In genomic region chr2:241540766-241541561, GRCh38 we compare ENCODE assay signal across 7 cellular contexts. TPM values are rescaled to one million over a fixed set of nuclear protein-coding genes. Genes with fewer than 3 reads are reported as not detected.
A peak's percentile ranks its signal among the peaks of the same experiment; 100 is the strongest.
DNase-seq lines count a peak whose midpoint lies in the region; ATAC-seq and TF ChIP-seq lines count a peak whose summit lies in the region.

No MANE protein-coding gene starts in this region.

- no peaks in the 10 kb centered on the region for H3K9me3 ChIP-seq in GM23248 (ENCODE audit: low read depth)
- H3K9me3 ChIP-seq in heart left ventricle: no peaks in the 10 kb centered on the region

- H3K27me3 ChIP-seq in GM23248 (replicated peaks; ENCODE audit: insufficient read depth) (peaks cover 6% of the 10 kb centered on the region), heart left ventricle (peaks cover 0 to 26% (median 6%) of the 10 kb centered on the region in 9 donors), rectal smooth muscle tissue (ENCODE audit: control insufficient read depth, insufficient read depth, low read length) (peaks cover 21% of the 10 kb centered on the region)

- DNase-seq in GM23248 (peak; percentile 64), SK-MEL-5 (ENCODE audit: low read depth, low spot score) (peak; percentile 26), heart left ventricle (peak in 4 of 5 donors; percentile 41 to 75 (median 48)), middle frontal gyrus (ENCODE audit: extremely low spot score, low spot score) (no peak)
- peak; percentile 73 for DNase-seq in activated naive CD8-positive, alpha-beta T cell treated with anti-CD3 and anti-CD28 coated beads for 36 hours

- H3K9ac ChIP-seq in GM23248: no peak overlapping the region
- H3K9ac ChIP-seq in rectal smooth muscle tissue (ENCODE audit: low read length): no peak overlapping the region

- peak overlapping the region; percentile 35 for H3K4me3 Mint-ChIP-seq in activated naive CD8-positive, alpha-beta T cell treated with anti-CD3 and anti-CD28 coated beads for 36 hours

- H2AFZ ChIP-seq in GM23248: peak overlapping the region; percentile 27

- TF ChIP-seq CTCF in heart left ventricle (IDR thresholded peaks at IDR 0.05): no peak

- no peak overlapping the region for H3K4me2 ChIP-seq in GM23248 (ENCODE audit: unreplicated experiment)

- TF ChIP-seq POLR2A in heart left ventricle (IDR thresholded peaks at IDR 0.05): no peak

- no peaks in the 10 kb centered on the region for H3K9me3 Mint-ChIP-seq in activated naive CD8-positive, alpha-beta T cell treated with anti-CD3 and anti-CD28 coated beads for 36 hours

- H3K36me3 ChIP-seq in GM23248 (ENCODE audit: low read depth): no peaks in the 10 kb centered on the region
- no peaks in the 10 kb centered on the region for H3K36me3 ChIP-seq in heart left ventricle
- H3K36me3 ChIP-seq in rectal smooth muscle tissue (ENCODE audit: control insufficient read depth, insufficient read depth, low read length): no peaks in the 10 kb centered on the region
- no peaks in the 10 kb centered on the region for H3K36me3 ChIP-seq in urinary bladder (ENCODE audit: insufficient read depth)

- ATAC-seq in heart left ventricle: peak in 3 of 4 donors; percentile 49 to 79 (median 70)

- WGBS in GM23248 (ENCODE audit: low coverage in 1 of 2, low lambda C conversion rate in 2 of 2, missing lambda C conversion rate in 2 of 2), 2 experiments: 16 to 22% methylated on average over 35 to 58 of the region's 68 CpGs
- WGBS in heart left ventricle, 4 donors: 10 to 20% (median 11%) methylated on average over 26 to 68 of the region's 68 CpGs
- WGBS in urinary bladder: 5% methylated on average over 68 of the region's 68 CpGs

- no peak overlapping the region for H3K27ac ChIP-seq in GM23248
- H3K27ac ChIP-seq in heart left ventricle: peak overlapping the region in 2 of 12 donors; percentile 43 to 79
- no peak overlapping the region for H3K27ac ChIP-seq in rectal smooth muscle tissue (ENCODE audit: low read depth, low read length)
- H3K27ac ChIP-seq in urinary bladder (ENCODE audit: low read depth): no peak overlapping the region

- no peaks in the 10 kb centered on the region for H4K20me1 ChIP-seq in GM23248 (ENCODE audit: insufficient read depth)

- no peaks in the 10 kb centered on the region for H3K36me3 Mint-ChIP-seq in activated naive CD8-positive, alpha-beta T cell treated with anti-CD3 and anti-CD28 coated beads for 36 hours

- H3K4me1 Mint-ChIP-seq in activated naive CD8-positive, alpha-beta T cell treated with anti-CD3 and anti-CD28 coated beads for 36 hours: no peaks in the 10 kb centered on the region

- intact Hi-C loops in heart left ventricle (cut with DNase I): no loop called here

- H3K27me3 Mint-ChIP-seq in activated naive CD8-positive, alpha-beta T cell treated with anti-CD3 and anti-CD28 coated beads for 36 hours: peaks cover 27% of the 10 kb centered on the region

- H3K4me3 ChIP-seq in GM23248 (peak overlapping the region; percentile 30), heart left ventricle (peak overlapping the region; percentile 14 to 56 (median 44)), rectal smooth muscle tissue (ENCODE audit: low read length) (peak overlapping the region; percentile 44), urinary bladder (ENCODE audit: low read depth, low read length) (peak overlapping the region; percentile 35)

- H3K9me2 ChIP-seq in GM23248 (ENCODE audit: insufficient read depth): no peaks in the 10 kb centered on the region

- no peaks in the 10 kb centered on the region for H3K79me2 ChIP-seq in GM23248 (ENCODE audit: insufficient read depth)

- in situ Hi-C loops in GM23248 (cut with MboI) (no loop called here), SK-MEL-5 (cut with HindIII; ENCODE audit: low pct_unique_long_range_greater_than_20kb, low sequenced_read_pairs) (no loop called here)

- H3F3A ChIP-seq in GM23248 (ENCODE audit: insufficient read depth): peaks cover 14% of the 10 kb centered on the region; the same call in 1 of the 2 replicates

- H3K4me1 ChIP-seq in GM23248 (ENCODE audit: insufficient read depth) (no peaks in the 10 kb centered on the region), heart left ventricle (peaks cover 0 to 29% (median 14%) of the 10 kb centered on the region in 12 donors), rectal smooth muscle tissue (ENCODE audit: control insufficient read depth, insufficient read depth, low read length) (no peaks in the 10 kb centered on the region), urinary bladder (ENCODE audit: insufficient read depth) (no peaks in the 10 kb centered on the region)

- H3K27ac Mint-ChIP-seq in activated naive CD8-positive, alpha-beta T cell treated with anti-CD3 and anti-CD28 coated beads for 36 hours: no peak overlapping the region

RNA-seq across cellular contexts. Expression of gene BOK, which starts 17.6 kb away (rescaled TPM):
- total RNA-seq in GM23248 (2014; rRNA removed; shearing (Covaris generic)): 36.0 and 46.6 TPM in 2 replicates
- polyA plus RNA-seq in GM23248 (2016; fragmentation: Nextera tagmentation; extraction: Ambion mirVana) (28.0 and 28.1 TPM in 2 replicates), heart left ventricle (1 to 10 TPM; 1.4 to 9.6 TPM), urinary bladder (95.8 TPM)
- 9.0 and 10.6 TPM in 2 replicates for total RNA-seq in SK-MEL-5 (2014; rRNA removed; shearing (Covaris generic))
- 27.7 and 27.8 TPM in 2 replicates for polyA plus RNA-seq in SK-MEL-5 (2015; cell fraction: cytosol; rRNA removed)
- 20.4 and 23.3 TPM in 2 replicates for polyA plus RNA-seq in SK-MEL-5 (2015; cell fraction: nucleus; rRNA removed)
- total RNA-seq in activated naive CD8-positive, alpha-beta T cell treated with anti-CD3 and anti-CD28 coated beads for 36 hours: under 1 TPM in 1 of 2 experiments, not detected in 1; 0.08 TPM
- total RNA-seq in heart left ventricle (10 to 100 TPM in 3 of 9 donors, 1 to 10 TPM in 6; 1.7 to 22.3 (median 8.4) TPM), urinary bladder (16.7 TPM)

RNA-seq across cellular contexts. Expression of gene STK25, which starts 32.6 kb away (rescaled TPM):
- total RNA-seq in GM23248 (2014; rRNA removed; shearing (Covaris generic)): 239 and 240 TPM in 2 replicates
- polyA plus RNA-seq in GM23248 (2016; fragmentation: Nextera tagmentation; extraction: Ambion mirVana) (120 and 121 TPM in 2 replicates), heart left ventricle (100 to 1,000 TPM in 1 of 2 donors, 10 to 100 TPM in 1; 94.8 to 156 TPM), urinary bladder (166 TPM)
- 55.9 and 64.2 TPM in 2 replicates for total RNA-seq in SK-MEL-5 (2014; rRNA removed; shearing (Covaris generic))
- 122 and 133 TPM in 2 replicates for polyA plus RNA-seq in SK-MEL-5 (2015; cell fraction: cytosol; rRNA removed)
- 619 and 653 TPM in 2 replicates for polyA plus RNA-seq in SK-MEL-5 (2015; cell fraction: nucleus; rRNA removed)
- total RNA-seq in activated naive CD8-positive, alpha-beta T cell treated with anti-CD3 and anti-CD28 coated beads for 36 hours: 10 to 100 TPM; 86.2 to 87.7 TPM
- total RNA-seq in heart left ventricle (100 to 1,000 TPM in 4 of 9 donors, 10 to 100 TPM in 5; 76.8 to 186 (median 94.7) TPM), urinary bladder (102 TPM)
